Comparison of ENCODE assay signal across 1 cellular context in the genomic region with DNA sequence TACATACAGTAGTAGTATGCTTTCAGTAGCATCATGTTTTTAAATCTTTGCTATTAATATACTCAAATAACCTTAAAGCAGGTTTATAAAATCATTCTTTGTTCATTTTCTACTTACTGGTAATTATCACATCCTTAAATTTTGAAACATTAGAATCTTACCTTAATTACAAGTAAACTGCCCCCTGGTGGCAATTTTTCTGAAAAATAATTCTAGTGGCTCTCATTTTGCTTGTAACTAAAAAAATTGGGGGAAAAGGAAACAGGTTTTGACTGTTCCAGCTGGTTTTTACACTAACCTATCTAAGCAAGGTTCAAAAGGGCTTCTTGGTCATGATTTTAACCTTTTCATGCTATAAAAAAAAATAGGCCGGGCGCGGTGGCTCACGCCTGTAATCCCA.
TF ChIP-seq lines count a peak whose summit lies in the region.

No MANE protein-coding gene starts in this region.

TF ChIP-seq in GM23338, 12 proteins besides CTCF, POLR2A, EP300 and RAD21 (continued from another document):
- no peak for TF ChIP-seq REST (IDR thresholded peaks at IDR 0.05; ENCODE audit: unreplicated experiment)
- TF ChIP-seq ETS1 (IDR thresholded peaks at IDR 0.05): no peak
- TF ChIP-seq STAT1 (IDR thresholded peaks at IDR 0.05; ENCODE audit: unreplicated experiment): no peak
- no peak for TF ChIP-seq ZNF331 (CRISPR knock-in tag; IDR thresholded peaks at IDR 0.05; ENCODE audit: low read depth)
- TF ChIP-seq POLR2AphosphoS5 (IDR thresholded peaks at IDR 0.05; ENCODE audit: low read depth): no peak
